In the genomic region with DNA sequence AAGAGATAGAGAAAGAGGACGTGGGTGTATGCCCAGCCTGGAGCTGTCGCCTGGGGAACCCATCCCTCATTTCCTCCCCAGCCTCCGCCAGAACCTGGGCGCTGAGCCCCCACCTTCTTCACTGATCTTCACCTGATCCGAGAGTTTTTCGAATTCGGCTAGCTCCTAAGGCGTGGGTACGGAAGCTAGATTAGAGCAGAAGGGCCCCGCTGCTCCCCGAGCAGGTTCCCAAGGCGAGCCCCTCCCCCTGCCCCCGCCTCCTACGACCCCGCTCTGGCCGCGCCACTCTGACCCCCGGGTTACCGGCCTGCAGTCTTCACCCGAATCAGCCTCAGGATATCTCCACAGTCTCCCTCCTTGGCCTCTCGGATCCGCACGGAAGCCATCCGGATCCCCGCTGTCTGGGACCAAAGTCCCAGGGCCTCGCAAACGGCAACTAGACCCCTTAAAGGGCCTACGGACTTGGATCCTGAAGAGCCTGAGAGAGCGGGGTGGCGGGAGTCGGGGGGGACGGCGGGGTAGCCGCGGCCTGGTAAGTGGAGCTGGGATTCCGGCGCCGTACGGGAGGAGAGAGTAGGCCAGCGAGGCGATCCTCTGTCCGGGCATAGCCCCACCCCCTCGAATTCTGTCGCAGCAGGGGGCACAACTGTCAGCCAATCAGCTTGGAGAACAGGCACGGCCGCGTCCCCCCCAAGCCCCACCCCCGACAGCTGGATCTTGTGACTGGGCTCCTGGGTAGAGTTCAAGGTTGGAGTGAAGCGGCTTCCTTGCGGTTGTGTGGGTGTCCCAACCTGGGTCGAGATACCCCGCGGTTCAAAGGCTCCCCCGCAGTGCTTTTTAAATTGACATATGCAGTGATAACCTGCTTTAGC, we compare ENCODE assay signal across 8 cellular contexts.
DNase-seq lines count a peak whose midpoint lies in the region; ATAC-seq and TF ChIP-seq lines count a peak whose summit lies in the region.

A gene (minus strand): TSS at position 572 of the 872 bp plus-strand sequence. CDS start 186 bp downstream, at position 386.

- no peaks in the 10 kb centered on the region for H3K27me3 ChIP-seq in endocrine pancreas (ENCODE audit: control insufficient read depth, insufficient read depth, low read length)

- DNase-seq in AG20443 (ENCODE audit: low spot score): peak; percentile 99
- peak; percentile 63 for DNase-seq in NK-92 (lab: John Stamatoyannopoulos, UW; ENCODE audit: unreplicated experiment)
- peak; percentile 61 to 69 (median 63) for DNase-seq in activated CD8-positive, alpha-beta memory T cell treated with anti-CD3 and anti-CD28 coated beads for 48 hours (ENCODE audit: low read depth in 2 of 3, low spot score in 2 of 3)
- peak; percentile 63 to 70 for DNase-seq in memory B cell (ENCODE audit: low spot score in 2 of 2)
- DNase-seq in stimulated activated CD8-positive, alpha-beta memory T cell treated with anti-CD3 and anti-CD28 coated beads, Interleukin-12 subunit alpha, Interleukin-12 subunit beta, amount 100 ng/mL, for 1 hour (ENCODE audit: low read depth): peak; percentile 74

- H3K27ac Mint-ChIP-seq in memory B cell: peak within 1 kb of the TSS; percentile 79

- peak; percentile 79 for ATAC-seq in HG03520 (IDR thresholded peaks at IDR 0.05; ENCODE audit: unreplicated experiment)
- ATAC-seq in memory B cell (ENCODE audit: low read depth): peak; percentile 92

- H3K4me1 ChIP-seq in endocrine pancreas (ENCODE audit: control insufficient read depth, insufficient read depth, low read length): no peaks in the 10 kb centered on the region

- TF ChIP-seq POLR2A in GM19099 (IDR thresholded peaks at IDR 0.05; ENCODE audit: extremely low read depth, insufficient read length, low read depth): peak; percentile 76

- peaks cover 9% of the 10 kb centered on the region for H3K4me1 Mint-ChIP-seq in memory B cell

- no peaks in the 10 kb centered on the region for H3K27me3 Mint-ChIP-seq in memory B cell

- peaks cover 5% of the 10 kb centered on the region for H3K36me3 Mint-ChIP-seq in memory B cell

- H3K9ac ChIP-seq in endocrine pancreas (ENCODE audit: control insufficient read depth, insufficient read depth, low read length): peak within 1 kb of the TSS; percentile 82

- H3K36me3 ChIP-seq in endocrine pancreas (ENCODE audit: control insufficient read depth, insufficient read depth, low read length): no peaks in the 10 kb centered on the region

- H3K4me3 Mint-ChIP-seq in memory B cell: peak within 1 kb of the TSS; percentile 95

- H3K9me3 ChIP-seq in endocrine pancreas (ENCODE audit: control insufficient read depth, low read length): no peaks in the 10 kb centered on the region

- H3K9me3 Mint-ChIP-seq in memory B cell: no peaks in the 10 kb centered on the region

- H3K4me3 ChIP-seq in endocrine pancreas (ENCODE audit: control insufficient read depth, insufficient read depth, low read length): peak within 1 kb of the TSS; percentile 63

Comparison
In these comparisons a context has a peak if more than half of its experiments do, and no peak if none do; other contexts are left out.
1. Peak in every context shown above with its lines: DNase-seq, ATAC-seq and H3K4me3 ChIP-seq.